ENCODE assay signal across 8 cellular contexts in the genomic region with DNA sequence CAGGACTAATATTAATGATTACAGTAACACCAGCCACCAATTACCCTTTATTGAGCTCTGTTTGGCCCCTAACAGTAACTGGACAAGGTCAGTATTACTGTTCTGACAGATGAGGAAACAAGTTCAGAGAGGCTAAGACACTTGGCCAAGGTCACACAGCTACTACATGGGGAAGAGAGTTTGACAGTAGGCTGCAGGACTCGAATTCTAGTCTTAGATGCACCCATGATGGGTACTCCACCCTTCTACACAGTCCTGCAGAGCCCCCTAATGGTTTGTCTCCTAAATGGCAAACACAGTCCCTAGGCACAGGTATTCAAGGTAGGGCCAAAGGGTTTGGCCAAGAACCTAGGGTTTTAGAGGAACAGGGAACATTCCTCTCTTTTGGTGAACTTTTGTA.
A peak's percentile ranks its signal among the peaks of the same experiment; 100 is the strongest.
DNase-seq lines count a peak whose midpoint lies in the region; ATAC-seq and TF ChIP-seq lines count a peak whose summit lies in the region.

No MANE protein-coding gene starts in this region.

- no peaks in the 10 kb centered on the region for H3K9me3 Mint-ChIP-seq in nephron progenitor cell

- peaks cover 10% of the 10 kb centered on the region for H3K36me3 Mint-ChIP-seq in nephron progenitor cell (ENCODE audit: low read depth)

- no peak for TF ChIP-seq POLR2A in gastrocnemius medialis (IDR thresholded peaks at IDR 0.05)

- no peak for ATAC-seq in gastrocnemius medialis
- no peak for ATAC-seq in GM19324 (IDR thresholded peaks at IDR 0.05; ENCODE audit: low FRiP score, unreplicated experiment)
- no peak for ATAC-seq in GM21528 (IDR thresholded peaks at IDR 0.05; ENCODE audit: low FRiP score, unreplicated experiment)

- intact Hi-C loops in gastrocnemius medialis (cut with DNase I; ENCODE audit: low total_unique reads) = loop anchor here (5.0 kb wide), 2 partner anchors 74 to 106 kb away; no protein-coding TSS in a partner anchor

- peak; percentile 9 for DNase-seq in NCI-H146 (lab: John Stamatoyannopoulos, UW)
- no peak for DNase-seq in NCI-H146 treated with DMSO at 0.1 percent for 48 hours (lab: John Stamatoyannopoulos, UW; ENCODE audit: unreplicated experiment)
- peak; percentile 18 for DNase-seq in HT-29 (ENCODE audit: low spot score)
- peak; percentile 35 to 39 for DNase-seq in activated T-cell treated with anti-CD3 and anti-CD28 coated beads, Interleukin-2, amount 50 U/mL, for 48 hours
- DNase-seq in gastrocnemius medialis = no peak
- no peak for DNase-seq in nephron progenitor cell

- H3K27me3 Mint-ChIP-seq in nephron progenitor cell (ENCODE audit: low read depth, poor library complexity) = no peaks in the 10 kb centered on the region

- no peak overlapping the region for H3K4me3 ChIP-seq in gastrocnemius medialis

- no peak overlapping the region for H3K4me3 Mint-ChIP-seq in nephron progenitor cell

- peak in 3 of 5 experiments; percentile 22 to 52 (median 27) for TF ChIP-seq CTCF in gastrocnemius medialis (IDR thresholded peaks at IDR 0.05 in 4 of 5, conservative IDR thresholded peaks at IDR 0.05 in 1 of 5)
- no peak for TF ChIP-seq CTCF in nephron progenitor cell (IDR thresholded peaks at IDR 0.05)

- no peak overlapping the region for H3K27ac Mint-ChIP-seq in nephron progenitor cell

- H3K4me1 ChIP-seq in gastrocnemius medialis = peaks cover 19 to 60% of the 10 kb centered on the region in 2 donors

- H3K4me1 Mint-ChIP-seq in nephron progenitor cell = peaks cover 72% of the 10 kb centered on the region

- no peaks in the 10 kb centered on the region for H3K27me3 ChIP-seq in gastrocnemius medialis

- in situ Hi-C loops in gastrocnemius medialis (cut with MboI; ENCODE audit: low sequenced_read_pairs in 4 of 4) = no loop called here

- peak overlapping the region in 1 of 4 donors; percentile 73 for H3K27ac ChIP-seq in gastrocnemius medialis

- H3K36me3 ChIP-seq in gastrocnemius medialis = no peaks in the 10 kb centered on the region

- H3K9me3 ChIP-seq in gastrocnemius medialis = no peaks in the 10 kb centered on the region

Comparison
In these comparisons a context has a peak if more than half of its experiments do, and no peak if none do; other contexts are left out.
1. DNase-seq: peak in NCI-H146 (single experiment), HT-29 (single experiment) and activated T-cell treated with anti-CD3 and anti-CD28 coated beads, Interleukin-2, amount 50 U/mL, for 48 hours (2 of 2); none in NCI-H146 treated with DMSO at 0.1 percent for 48 hours (single experiment), gastrocnemius medialis (0 of 2) and nephron progenitor cell (single experiment).